Comparison of ENCODE assay signal across 19 cellular contexts in the genomic region with DNA sequence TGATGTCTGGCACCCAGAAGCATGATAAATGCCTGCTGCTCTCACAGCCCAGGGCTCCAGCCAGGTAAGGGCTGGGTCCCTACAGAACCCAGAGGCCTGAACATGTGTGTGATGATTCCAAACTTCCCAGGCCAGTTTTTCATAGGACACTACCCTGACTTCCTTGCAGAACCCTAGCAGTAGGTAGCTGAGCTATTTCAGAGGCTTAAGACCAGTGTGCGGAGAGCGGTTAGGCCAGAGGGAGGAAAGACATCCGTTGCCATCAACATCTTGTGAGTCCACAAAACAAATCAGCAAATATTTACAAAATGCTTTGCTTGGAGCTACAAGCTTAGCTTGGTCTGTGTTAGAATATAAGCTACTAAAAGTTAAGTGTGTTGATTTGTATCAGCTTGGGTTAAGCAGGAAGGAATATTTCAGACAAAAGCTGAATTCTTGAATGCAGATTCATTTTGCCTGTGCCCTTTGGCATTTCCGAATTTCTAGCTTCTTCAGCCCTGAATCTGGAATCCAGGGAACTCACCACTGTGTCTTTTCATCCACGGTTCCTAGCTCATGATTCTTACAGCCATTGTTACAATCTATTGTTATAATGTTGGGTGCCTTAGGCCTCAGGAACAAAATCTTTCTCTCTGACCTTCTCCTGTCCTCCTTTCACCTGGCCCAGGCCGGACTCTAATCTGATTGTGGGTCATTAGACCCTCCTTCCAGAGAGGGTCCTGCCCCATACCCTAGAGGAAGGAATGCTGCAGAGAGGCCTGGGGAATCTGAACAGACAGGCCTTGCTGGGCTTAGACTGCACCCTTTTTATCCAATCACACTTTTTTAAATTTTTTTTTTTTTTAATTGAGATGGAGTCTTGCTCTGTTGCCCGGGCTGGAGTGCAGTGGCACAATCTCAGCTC. TPM values are rescaled to one million over a fixed set of nuclear protein-coding genes. Genes with fewer than 3 reads are reported as not detected.
DNase-seq lines count a peak whose midpoint lies in the region; ATAC-seq and TF ChIP-seq lines count a peak whose summit lies in the region.
"Had no signal": no experiment of that assay in that cellular context is flagged by ENCODE, and none has a peak within 500 bp of the region (broad histone marks: within the 10 kb centered on the region; RNA-seq: fewer than 3 reads in every experiment).

No MANE protein-coding gene starts in this region.

- TF ChIP-seq CTCF in Caco-2 (IDR thresholded peaks at IDR 0.05; ENCODE audit: insufficient read depth in 1 of 2, low read depth in 1 of 2, low read length in 1 of 2, severe bottlenecking in 1 of 2, unreplicated experiment in 1 of 2) (no peak), endodermal cell (conservative IDR thresholded peaks at IDR 0.05) (peak; percentile 68), nephron progenitor cell (IDR thresholded peaks at IDR 0.05) (no peak), brain microvascular endothelial cell (IDR thresholded peaks at IDR 0.05; ENCODE audit: low read depth, low read length, missing control alignments) (no peak), psoas muscle (IDR thresholded peaks at IDR 0.05) (no peak)

- CTCF ChIA-PET in Caco-2 (lab: Charles Lee): no interaction called here

- H3K9me3 Mint-ChIP-seq in Caco-2 (ENCODE audit: unreplicated experiment) (no peaks in the 10 kb centered on the region), endodermal cell (peaks cover 25% of the 10 kb centered on the region), nephron progenitor cell (peaks cover 24% of the 10 kb centered on the region)

- peaks cover 8% of the 10 kb centered on the region for H3K36me3 ChIP-seq in Caco-2 (ENCODE audit: control insufficient read depth, insufficient read depth, low read length)
- H3K36me3 ChIP-seq in HUES64 (ENCODE audit: insufficient read depth, low read length): peaks cover 4% of the 10 kb centered on the region; the same call in 1 of the 2 replicates
- H3K36me3 ChIP-seq in endodermal cell (ENCODE audit: control insufficient read depth, insufficient read depth, low read length): peaks cover 27% of the 10 kb centered on the region
- no peaks in the 10 kb centered on the region for H3K36me3 ChIP-seq in brain microvascular endothelial cell (replicated peaks)
- no peaks in the 10 kb centered on the region for H3K36me3 ChIP-seq in psoas muscle (ENCODE audit: insufficient read depth in 1 of 2, low read depth in 1 of 2)

- H3K36me3 Mint-ChIP-seq in Caco-2 (ENCODE audit: insufficient read depth, unreplicated experiment) (peaks cover 64% of the 10 kb centered on the region), endodermal cell (ENCODE audit: low read depth) (peaks cover 34% of the 10 kb centered on the region), nephron progenitor cell (ENCODE audit: low read depth) (peaks cover 29% of the 10 kb centered on the region)

- H3K9me3 ChIP-seq in Caco-2: peaks cover 6% of the 10 kb centered on the region; the same call in 1 of the 2 replicates
- peaks cover 6% of the 10 kb centered on the region; the same call in 1 of the 2 replicates for H3K9me3 ChIP-seq in HUES64 (ENCODE audit: insufficient read depth, low read depth, low read length)
- peaks cover 38% of the 10 kb centered on the region for H3K9me3 ChIP-seq in endodermal cell (ENCODE audit: control insufficient read depth, low read length)
- peaks cover 2% of the 10 kb centered on the region for H3K9me3 ChIP-seq in psoas muscle

- H3K27ac Mint-ChIP-seq in Caco-2 (ENCODE audit: unreplicated experiment): peak overlapping the region; percentile 56
- H3K27ac Mint-ChIP-seq in endodermal cell: peak overlapping the region; percentile 90
- peak overlapping the region; percentile 73 for H3K27ac Mint-ChIP-seq in nephron progenitor cell

- no peak overlapping the region for H3K9ac ChIP-seq in HUES64 (ENCODE audit: low read depth, low read length)
- peak overlapping the region; percentile 7 for H3K9ac ChIP-seq in endodermal cell (ENCODE audit: extremely low read depth, low read length, poor library complexity, severe bottlenecking)

- H3K4me1 ChIP-seq in Caco-2 (no peaks in the 10 kb centered on the region), HUES64 (ENCODE audit: insufficient read depth, low read length) (no peaks in the 10 kb centered on the region), endodermal cell (ENCODE audit: control insufficient read depth, insufficient read depth, low read length) (peaks cover 26% of the 10 kb centered on the region), psoas muscle (no peaks in the 10 kb centered on the region)

- no peak for ATAC-seq in HG02840 (IDR thresholded peaks at IDR 0.05; ENCODE audit: low FRiP score, unreplicated experiment)
- ATAC-seq in psoas muscle: no peak
- ATAC-seq: HCT116, PC-3 had no signal

- H3K27ac ChIP-seq in HUES64 (ENCODE audit: low read depth, low read length) (0 out of 2 replicates have a peak overlapping the region, but pooled peaks have one; percentile 23), endodermal cell (ENCODE audit: low read depth, low read length) (no peak overlapping the region), brain microvascular endothelial cell (no peak overlapping the region), psoas muscle (no peak overlapping the region)
- H3K27ac ChIP-seq: C4-2B, SJCRH30 had no signal

- POLR2A ChIA-PET in Caco-2 (lab: Charles Lee): interaction anchor here (1.5 kb wide), 1 partner anchor 163 kb away, joined by 3 read pairs; no protein-coding TSS in a partner anchor

- H3K4me3 ChIP-seq in Caco-2 (ENCODE audit: low read depth, low read length) (no peak overlapping the region), HUES64 (ENCODE audit: low read length) (no peak overlapping the region), endodermal cell (ENCODE audit: low read length) (peak overlapping the region; percentile 22), brain microvascular endothelial cell (ENCODE audit: low read depth, low read length) (no peak overlapping the region), psoas muscle (no peak overlapping the region)
- H3K4me3 ChIP-seq: SJCRH30 had no signal

- H3K27me3 Mint-ChIP-seq in Caco-2 (ENCODE audit: insufficient read depth, unreplicated experiment) (no peaks in the 10 kb centered on the region), endodermal cell (ENCODE audit: insufficient read depth) (no peaks in the 10 kb centered on the region), nephron progenitor cell (ENCODE audit: low read depth, poor library complexity) (peaks cover 3% of the 10 kb centered on the region)

- in situ Hi-C loops in brain microvascular endothelial cell (cut with HindIII; ENCODE audit: low pct_ligation_motif_present, low sequenced_read_pairs): no loop called here

- H3K4me1 Mint-ChIP-seq in Caco-2 (ENCODE audit: low read depth, unreplicated experiment) (peaks cover 11% of the 10 kb centered on the region), endodermal cell (peaks cover 30% of the 10 kb centered on the region), nephron progenitor cell (peaks cover 17% of the 10 kb centered on the region)

- H3K4me3 Mint-ChIP-seq in Caco-2 (ENCODE audit: unreplicated experiment) (no peak overlapping the region), endodermal cell (peak overlapping the region; percentile 10), nephron progenitor cell (no peak overlapping the region)

- WGBS in HUES64: 91% methylated on average over 7 of the region's 7 CpGs
- 77 to 90% methylated on average over 2 to 7 of the region's 7 CpGs for WGBS in endodermal cell (ENCODE audit: insufficient coverage in 1 of 2, insufficient read length in 1 of 2), 2 experiments
- 82 to 95% (median 92%) methylated on average over 7 of the region's 7 CpGs for WGBS in psoas muscle, 3 donors

- no peak for DNase-seq in Caco-2
- no peak for DNase-seq in endodermal cell
- no peak for DNase-seq in nephron progenitor cell
- DNase-seq in brain microvascular endothelial cell: no peak
- DNase-seq in psoas muscle: no peak
- DNase-seq in DMS 273 treated with DMSO at 0.1 percent for 48 hours (lab: John Stamatoyannopoulos, UW): no peak
- DNase-seq: DMS153, KG1, NCI-H1048, NCI-H1436 treated with DMSO at 0.1 percent for 48 hours, NCI-H2029 treated with DMSO at 0.1 percent for 48 hours, NCI-H510A, NCI-H774, PC-3, SJCRH30 had no signal

- no TSS peak for BruUV-seq in Caco-2 (replicated peaks; lab: Mats Ljungman, UMichigan)

- H3K27me3 ChIP-seq in Caco-2 (replicated peaks; ENCODE audit: control insufficient read depth, insufficient read depth, low read length): no peaks in the 10 kb centered on the region
- H3K27me3 ChIP-seq in HUES64 (ENCODE audit: insufficient read depth, low read length): no peaks in the 10 kb centered on the region
- no peaks in the 10 kb centered on the region for H3K27me3 ChIP-seq in endodermal cell (ENCODE audit: control insufficient read depth, insufficient read depth, low read length, poor library complexity, severe bottlenecking)
- no peaks in the 10 kb centered on the region for H3K27me3 ChIP-seq in brain microvascular endothelial cell (replicated peaks)
- no peaks in the 10 kb centered on the region for H3K27me3 ChIP-seq in psoas muscle (ENCODE audit: insufficient read depth in 3 of 3, low read length in 2 of 3)
- H3K27me3 ChIP-seq: SJCRH30 had no signal

- intact Hi-C loops in Caco-2 (cut with micrococcal nuclease; ENCODE audit: unreplicated experiment): no loop called here
- intact Hi-C loops in psoas muscle (cut with DNase I): no loop called here

RNA-seq across cellular contexts. Expression of a gene that starts 12.4 kb away (rescaled TPM):
- total RNA-seq in Caco-2 (2022) (37.9 and 40.1 TPM in 2 replicates), endodermal cell (10 to 100 TPM; 12.6 to 14.2 TPM), psoas muscle (1 to 10 TPM; 2.3 to 6.8 (median 3.0) TPM)
- polyA plus RNA-seq in HUES64 (2013, experiment 1 of 2): 8.6 TPM
- polyA plus RNA-seq in HUES64 (2013, experiment 2 of 2): 9.6 TPM
- polyA plus RNA-seq in endodermal cell (2013, experiment 1 of 2): 5.4 TPM
- polyA plus RNA-seq in endodermal cell (2013, experiment 2 of 2): 6.1 TPM
- 10 to 100 TPM in 1 of 3 donors, 1 to 10 TPM in 2; 1.2 to 20.5 (median 2.7) TPM for polyA plus RNA-seq in psoas muscle
